ENCODE assay signal across 19 cellular contexts in the genomic region with DNA sequence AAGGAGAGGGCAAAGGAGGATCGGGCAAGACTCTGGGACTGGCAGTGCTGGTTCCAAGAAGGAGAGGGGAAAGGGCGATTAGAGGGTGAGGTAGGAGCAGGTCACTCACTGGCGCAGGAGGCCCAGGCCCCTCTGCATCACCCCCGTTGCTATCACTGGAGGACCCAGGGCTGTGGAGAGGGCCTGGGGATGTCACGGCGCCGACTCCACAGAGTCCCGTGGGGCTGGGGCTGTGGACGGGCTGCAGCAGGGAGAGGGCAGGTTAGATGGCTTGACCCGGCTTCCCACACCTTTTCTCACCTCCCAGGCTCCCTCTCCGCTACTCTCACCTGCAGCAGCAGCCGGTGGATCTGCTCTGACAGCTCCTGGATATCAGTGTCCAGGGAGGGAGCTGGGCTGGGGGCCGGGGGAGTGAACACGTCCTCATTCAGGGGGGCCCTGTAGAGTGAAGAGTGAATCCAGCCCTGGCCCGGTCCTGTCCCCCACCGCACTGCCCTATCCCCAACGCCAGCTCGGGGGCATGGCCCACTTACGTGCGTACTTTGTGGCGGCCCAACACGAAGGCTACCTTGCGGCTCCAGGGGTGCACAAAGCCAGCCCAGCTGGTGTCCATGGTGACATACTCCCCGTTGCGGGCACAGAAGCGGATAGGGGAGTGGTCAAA. TPM values are rescaled to one million over a fixed set of nuclear protein-coding genes. Genes with fewer than 3 reads are reported as not detected.
DNase-seq lines count a peak whose midpoint lies in the region; ATAC-seq and TF ChIP-seq lines count a peak whose summit lies in the region.
"Had no signal": no experiment of that assay in that cellular context is flagged by ENCODE, and none has a peak within 500 bp of the region (broad histone marks: within the 10 kb centered on the region; RNA-seq: fewer than 3 reads in every experiment).

No MANE protein-coding gene starts in this region.

- WGBS in heart left ventricle, 4 donors: 86 to 91% (median 87%) methylated on average over 20 to 26 of the region's 26 CpGs
- WGBS in transverse colon (ENCODE audit: low coverage in 1 of 2), 2 donors: 93% methylated on average over 24 of the region's 26 CpGs; no CpG with 5 or more reads in 1 of the 2 donors

- no peaks in the 10 kb centered on the region for H3K27me3 ChIP-seq in heart left ventricle
- no peaks in the 10 kb centered on the region for H3K27me3 ChIP-seq in osteoblast (ENCODE audit: insufficient read depth, low read length)
- no peaks in the 10 kb centered on the region for H3K27me3 ChIP-seq in transverse colon
- H3K27me3 ChIP-seq: Peyer's patch, spleen had no signal

- H3K27ac ChIP-seq in heart left ventricle (peak overlapping the region in 7 of 12 donors; percentile 17 to 100 (median 47)), osteoblast (ENCODE audit: low read depth, low read length) (no peak overlapping the region), transverse colon (peak overlapping the region; percentile 21 to 99 (median 51))

- H3K36me3 ChIP-seq in heart left ventricle (peaks cover 14 to 86% (median 85%) of the 10 kb centered on the region in 9 donors), osteoblast (ENCODE audit: insufficient read depth, low read length) (peaks cover 74% of the 10 kb centered on the region), transverse colon (peaks cover 0 to 83% (median 49%) of the 10 kb centered on the region in 4 donors)

- DNase-seq in heart left ventricle: peak in 2 of 5 donors; percentile 15 to 56
- no peak for DNase-seq in Right ventricle myocardium inferior (ENCODE audit: missing footprints)
- DNase-seq in central memory CD8-positive, alpha-beta T cell (ENCODE audit: low spot score in 2 of 2): no peak
- DNase-seq in osteoblast (ENCODE audit: insufficient read length, low spot score, missing footprints): peak; percentile 75
- DNase-seq in transverse colon: no peak
- no peak for DNase-seq in stimulated activated naive CD4-positive, alpha-beta T cell treated with Interleukin-2 at 50 U/mL for 16 hours (lab: John Stamatoyannopoulos, UW)
- DNase-seq in NCI-H510A (lab: John Stamatoyannopoulos, UW): no peak
- DNase-seq: activated naive CD4-positive, alpha-beta T cell treated with Interleukin-2 at 50 U/mL for 16 hours; central memory CD4-positive, alpha-beta T cell; foreskin melanocyte; KBM-7; NCI-H1048; NCI-H774; nucleus accumbens; Peyer's patch; spleen; stimulated activated naive B cell treated with anti-CD40 and anti-IgM and Interleukin-4, amounts not matched to agents 10 μg/mL and 1 μg/mL and 100 μg/mL, for 72 hours had no signal

- H3K4me3 Mint-ChIP-seq in central memory CD8-positive, alpha-beta T cell: peak overlapping the region; percentile 64
- H3K4me3 Mint-ChIP-seq: mesothelial cell of epicardium; stimulated activated naive B cell treated with anti-CD40 and anti-IgM and Interleukin-4, amounts not matched to agents 10 μg/mL and 1 μg/mL and 100 μg/mL, for 72 hours had no signal

- peaks cover 97% of the 10 kb centered on the region for H3K36me3 Mint-ChIP-seq in central memory CD8-positive, alpha-beta T cell (ENCODE audit: insufficient read depth)

- no peaks in the 10 kb centered on the region for H3K9me3 Mint-ChIP-seq in central memory CD8-positive, alpha-beta T cell
- H3K9me3 Mint-ChIP-seq: mesothelial cell of epicardium; stimulated activated naive B cell treated with anti-CD40 and anti-IgM and Interleukin-4, amounts not matched to agents 10 μg/mL and 1 μg/mL and 100 μg/mL, for 72 hours had no signal

- peaks cover 23% of the 10 kb centered on the region for H3K79me2 ChIP-seq in osteoblast (ENCODE audit: insufficient read depth, low read length)

- H3K27me3 Mint-ChIP-seq in central memory CD8-positive, alpha-beta T cell: no peaks in the 10 kb centered on the region
- H3K27me3 Mint-ChIP-seq: stimulated activated naive B cell treated with anti-CD40 and anti-IgM and Interleukin-4, amounts not matched to agents 10 μg/mL and 1 μg/mL and 100 μg/mL, for 72 hours had no signal

- intact Hi-C loops in heart left ventricle (cut with DNase I) (loop anchor here in 1 of 10 donors (10.0 kb wide), 1 partner anchor 302 kb away; no protein-coding TSS in a partner anchor), Right ventricle myocardium inferior (cut with DNase I) (no loop called here), transverse colon (cut with DNase I; ENCODE audit: low total_unique reads) (no loop called here)

- H3K27ac Mint-ChIP-seq in central memory CD8-positive, alpha-beta T cell (ENCODE audit: low read depth): peak overlapping the region; percentile 88
- H3K27ac Mint-ChIP-seq: mesothelial cell of epicardium; stimulated activated naive B cell treated with anti-CD40 and anti-IgM and Interleukin-4, amounts not matched to agents 10 μg/mL and 1 μg/mL and 100 μg/mL, for 72 hours had no signal

- H3K4me2 ChIP-seq in osteoblast (ENCODE audit: insufficient read depth, low read length): no peak overlapping the region

- in situ Hi-C loops in transverse colon (cut with MboI; ENCODE audit: low pct_ligation_motif_present in 1 of 4, low pct_unique_long_range_greater_than_20kb in 1 of 4, low sequenced_read_pairs in 3 of 4): loop anchor here in 1 of 4 donors (25.0 kb wide), 1 partner anchor 910 kb away; a partner anchor contains a TSS

- H3K4me1 Mint-ChIP-seq in central memory CD8-positive, alpha-beta T cell: peaks cover 28% of the 10 kb centered on the region

- H3K4me1 ChIP-seq in heart left ventricle: peaks cover 10 to 68% (median 29%) of the 10 kb centered on the region in 12 donors
- peaks cover 15% of the 10 kb centered on the region for H3K4me1 ChIP-seq in osteoblast (ENCODE audit: insufficient read depth, low read length)
- H3K4me1 ChIP-seq in transverse colon: peaks cover 0 to 20% (median 15%) of the 10 kb centered on the region in 4 donors

- no peak for TF ChIP-seq EP300 in transverse colon (IDR thresholded peaks at IDR 0.05; ENCODE audit: low read depth)

- no peak overlapping the region for H3K4me3 ChIP-seq in heart left ventricle
- H3K4me3 ChIP-seq in osteoblast (ENCODE audit: insufficient read depth, low read length): no peak overlapping the region
- no peak overlapping the region for H3K4me3 ChIP-seq in transverse colon
- H3K4me3 ChIP-seq: Peyer's patch, spleen had no signal

- no peak overlapping the region for H2AFZ ChIP-seq in osteoblast (ENCODE audit: low read length)

- no peaks in the 10 kb centered on the region for H3K9me3 ChIP-seq in heart left ventricle
- no peaks in the 10 kb centered on the region for H3K9me3 ChIP-seq in osteoblast (ENCODE audit: low read depth, low read length)
- H3K9me3 ChIP-seq in transverse colon: no peaks in the 10 kb centered on the region
- H3K9me3 ChIP-seq: Peyer's patch, spleen had no signal

- ATAC-seq in heart left ventricle (no peak), Right ventricle myocardium inferior (no peak), GM18519 (IDR thresholded peaks at IDR 0.05; ENCODE audit: low FRiP score, unreplicated experiment) (no peak)
- ATAC-seq in central memory CD8-positive, alpha-beta T cell (replicated peaks; ENCODE audit: extremely low read depth, poor library complexity, severe bottlenecking): no peak
- ATAC-seq: stimulated activated naive B cell treated with anti-CD40 and anti-IgM and Interleukin-4, amounts not matched to agents 10 μg/mL and 1 μg/mL and 100 μg/mL, for 72 hours had no signal

- H4K20me1 ChIP-seq in osteoblast (ENCODE audit: insufficient read depth, low read length): peaks cover 37% of the 10 kb centered on the region

- no peak for TF ChIP-seq CTCF in heart left ventricle (IDR thresholded peaks at IDR 0.05)
- TF ChIP-seq CTCF in osteoblast (IDR thresholded peaks at IDR 0.05; ENCODE audit: extremely low read depth, low read depth, low read length): no peak
- TF ChIP-seq CTCF in transverse colon (IDR thresholded peaks at IDR 0.05): no peak

- TF ChIP-seq POLR2A in heart left ventricle (IDR thresholded peaks at IDR 0.05) (no peak), transverse colon (IDR thresholded peaks at IDR 0.05) (no peak)

RNA-seq across cellular contexts. Expression of a gene that starts 4.9 kb away (rescaled TPM):
- total RNA-seq in heart left ventricle: 100 to 1,000 TPM in 3 of 9 donors, 10 to 100 TPM in 6; 40.2 to 132 (median 86.3) TPM
- polyA plus RNA-seq in heart left ventricle: 100 to 1,000 TPM in 1 of 2 donors, 10 to 100 TPM in 1; 96.2 to 164 TPM
- 124 TPM for total RNA-seq in Right ventricle myocardium inferior
- total RNA-seq in osteoblast: 11.2 and 16.6 TPM in 2 replicates
- total RNA-seq in transverse colon: 100 to 1,000 TPM in 2 of 4 donors, 10 to 100 TPM in 2; 55.9 to 211 (median 109) TPM

RNA-seq across cellular contexts. Expression of a gene that starts 15.5 kb away (rescaled TPM):
- total RNA-seq in heart left ventricle: 10 to 100 TPM; 21.5 to 67.2 (median 51.1) TPM
- polyA plus RNA-seq in heart left ventricle: 10 to 100 TPM; 49.0 to 50.6 TPM
- 56.6 TPM for total RNA-seq in Right ventricle myocardium inferior
- total RNA-seq in osteoblast: 5.3 and 5.4 TPM in 2 replicates
- total RNA-seq in transverse colon: 10 to 100 TPM; 20.9 to 49.4 (median 30.1) TPM

RNA-seq across cellular contexts. Expression of a gene that starts 23.4 kb away (rescaled TPM):
- total RNA-seq in heart left ventricle (under 1 TPM in 4 of 9 donors, not detected in 5; 0.17 to 0.76 (median 0.44) TPM), Right ventricle myocardium inferior (not detected), osteoblast (not detected in 2 replicates), transverse colon (not detected)
- under 1 TPM; 0.23 to 0.40 TPM for polyA plus RNA-seq in heart left ventricle
- total RNA-seq: Peyer's patch had no signal

RNA-seq across cellular contexts. Expression of a gene that starts 28.9 kb away (rescaled TPM):
- total RNA-seq in heart left ventricle (10 to 100 TPM in 3 of 9 donors, 1 to 10 TPM in 6; 5.3 to 16.4 (median 8.4) TPM), Right ventricle myocardium inferior (6.7 TPM), osteoblast (8.3 and 8.8 TPM in 2 replicates), transverse colon (10 to 100 TPM in 2 of 4 donors, 1 to 10 TPM in 2; 1.5 to 74.6 (median 18.3) TPM)
- polyA plus RNA-seq in heart left ventricle: 1 to 10 TPM; 3.8 to 8.9 TPM

RNA-seq across cellular contexts. Expression of a gene that starts 29.0 kb away (rescaled TPM):
- total RNA-seq in heart left ventricle (not detected), Right ventricle myocardium inferior (not detected), osteoblast (not detected in 2 replicates), transverse colon (under 1 TPM in 1 of 4 donors, not detected in 3; 0.79 TPM)
- polyA plus RNA-seq in heart left ventricle: under 1 TPM in 1 of 2 donors, not detected in 1; 0.12 TPM
- total RNA-seq: Peyer's patch, spleen had no signal
